1 cellular context compared by ENCODE assay signal in the genomic region with DNA sequence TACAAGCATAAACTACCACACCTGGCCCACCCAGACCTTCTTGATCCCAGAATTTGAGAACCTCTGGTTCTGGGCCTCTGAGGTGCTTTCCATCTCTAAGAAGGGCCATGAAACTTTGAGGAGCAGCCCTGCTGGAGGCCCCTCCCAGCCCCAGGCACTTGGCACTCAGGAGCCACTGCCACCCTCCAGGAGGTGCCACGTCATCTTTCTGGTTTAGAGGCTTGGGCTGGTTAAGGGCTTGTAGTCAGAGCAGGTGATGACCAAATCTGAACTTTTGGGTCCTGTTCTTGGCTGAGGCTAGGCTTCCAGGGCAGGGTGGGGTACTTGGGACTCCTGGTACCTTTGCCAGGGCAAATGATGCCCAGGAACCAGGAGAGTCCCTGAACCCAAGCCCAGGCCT.
TF ChIP-seq lines count a peak whose summit lies in the region.

No MANE protein-coding gene starts in this region.

TF ChIP-seq in H1, 55 proteins besides CTCF, POLR2A, EP300 and RAD21:
- TF ChIP-seq JUND (IDR thresholded peaks at IDR 0.05; ENCODE audit: low read length) (no peak), SIRT6 (IDR thresholded peaks at IDR 0.05; ENCODE audit: low read length) (no peak), RFX5 (IDR thresholded peaks at IDR 0.05; ENCODE audit: borderline replicate concordance, low read depth, low read length) (no peak), RXRA (IDR thresholded peaks at IDR 0.05; ENCODE audit: insufficient read depth, low read depth, low read length) (no peak), CHD7 (IDR thresholded peaks at IDR 0.05; ENCODE audit: insufficient replicate concordance, low read length) (no peak), SUZ12 (IDR thresholded peaks at IDR 0.05; ENCODE audit: low read length) (no peak), EZH2 (IDR thresholded peaks at IDR 0.05; ENCODE audit: low read depth, low read length, severe bottlenecking) (no peak), TEAD4 (IDR thresholded peaks at IDR 0.05; ENCODE audit: low read depth, low read length) (no peak), SIN3A (conservative IDR thresholded peaks at IDR 0.05 in 1 of 2, IDR thresholded peaks at IDR 0.05 in 1 of 2; ENCODE audit: low read depth in 1 of 2, low read length in 2 of 2) (no peak), CHD1 (IDR thresholded peaks at IDR 0.05; ENCODE audit: low read depth, low read length) (no peak), JUN (IDR thresholded peaks at IDR 0.05; ENCODE audit: low read depth, low read length) (no peak), HDAC6 (IDR thresholded peaks at IDR 0.05; ENCODE audit: low read depth, low read length) (no peak), SRF (IDR thresholded peaks at IDR 0.05; ENCODE audit: low read depth, low read length) (no peak), PHF8 (conservative IDR thresholded peaks at IDR 0.05; ENCODE audit: low read depth, low read length) (no peak), KDM4A (IDR thresholded peaks at IDR 0.05; ENCODE audit: low read depth, low read length, severe bottlenecking) (no peak), KDM5A (IDR thresholded peaks at IDR 0.05; ENCODE audit: low read length) (no peak), POLR2AphosphoS5 (IDR thresholded peaks at IDR 0.05; ENCODE audit: low read depth, low read length) (no peak), CEBPB (IDR thresholded peaks at IDR 0.05; ENCODE audit: low read depth, low read length) (no peak), ASH2L (IDR thresholded peaks at IDR 0.05; ENCODE audit: low read length) (no peak)
